19 cellular contexts compared by ENCODE assay signal in the genomic region with DNA sequence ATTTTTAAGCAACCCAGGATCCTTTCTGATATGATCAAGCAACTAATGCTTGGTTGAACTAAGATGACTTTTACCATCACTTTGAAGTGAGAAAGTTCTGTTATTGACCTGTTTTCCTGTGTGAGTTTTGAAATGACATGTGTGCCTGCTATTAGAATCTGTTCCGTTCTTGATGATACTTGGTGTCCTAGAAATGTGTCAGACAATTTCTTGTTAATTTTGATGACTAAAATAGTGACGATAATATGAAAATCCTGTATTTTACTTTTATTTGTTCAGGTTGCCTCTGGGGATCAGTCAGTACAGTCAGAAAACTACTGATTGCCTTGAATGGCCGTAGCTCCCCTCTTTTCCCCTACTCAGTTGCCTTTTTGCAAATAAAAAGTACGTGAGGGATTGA.
A peak's percentile ranks its signal among the peaks of the same experiment; 100 is the strongest.
DNase-seq lines count a peak whose midpoint lies in the region; ATAC-seq lines count a peak whose summit lies in the region.
"Had no signal": no experiment of that assay in that cellular context is flagged by ENCODE, and none has a peak within 500 bp of the region (broad histone marks: within the 10 kb centered on the region; RNA-seq: fewer than 3 reads in every experiment).

No MANE protein-coding gene starts in this region.

- H3K4me3 Mint-ChIP-seq in activated naive CD8-positive, alpha-beta T cell treated with anti-CD3 and anti-CD28 coated beads, Interleukin-2, amount 50 U/mL, for 24 hours: no peak overlapping the region
- no peak overlapping the region for H3K4me3 Mint-ChIP-seq in activated naive CD8-positive, alpha-beta T cell treated with anti-CD3 and anti-CD28 coated beads for 36 hours
- H3K4me3 Mint-ChIP-seq in stimulated activated naive B cell treated with anti-CD40 and anti-IgM and Interleukin-4, amounts not matched to agents 10 μg/mL and 1 μg/mL and 100 μg/mL, for 72 hours: no peak overlapping the region
- H3K4me3 Mint-ChIP-seq: CD4-positive, CD25-positive, alpha-beta regulatory T cell had no signal

- no peak overlapping the region for H3K18ac ChIP-seq in neuronal stem cell (ENCODE audit: low read length)

- no peak overlapping the region for H3K9ac ChIP-seq in neuronal stem cell (ENCODE audit: low read depth, low read length, poor library complexity)

- H2BK15ac ChIP-seq in neuronal stem cell (ENCODE audit: low read length): no peak overlapping the region

- H2BK120ac ChIP-seq in neuronal stem cell (ENCODE audit: low read depth, low read length): no peak overlapping the region

- 35 to 44% methylated on average over 4 of the region's 4 CpGs for WGBS in aorta, 2 donors
- no CpG with 5 or more reads among the region's 4 CpGs for WGBS in neuronal stem cell (ENCODE audit: extremely low coverage in 2 of 2, insufficient read length in 2 of 2, insufficient replicate concordance in 1 of 2), 2 donors

- H3K27me3 ChIP-seq in aorta (ENCODE audit: control insufficient read depth in 1 of 2, insufficient read depth in 2 of 2, low read length in 1 of 2) (no peaks in the 10 kb centered on the region), neuronal stem cell (ENCODE audit: control insufficient read depth in 3 of 3, insufficient read depth in 3 of 3, low read depth in 1 of 3, low read length in 3 of 3) (no peaks in the 10 kb centered on the region)
- H3K27me3 ChIP-seq: SJCRH30 had no signal

- H3K36me3 Mint-ChIP-seq in activated naive CD8-positive, alpha-beta T cell treated with anti-CD3 and anti-CD28 coated beads, Interleukin-2, amount 50 U/mL, for 24 hours (ENCODE audit: low read depth): no peaks in the 10 kb centered on the region
- H3K36me3 Mint-ChIP-seq in activated naive CD8-positive, alpha-beta T cell treated with anti-CD3 and anti-CD28 coated beads for 36 hours: no peaks in the 10 kb centered on the region
- no peaks in the 10 kb centered on the region for H3K36me3 Mint-ChIP-seq in stimulated activated naive B cell treated with anti-CD40 and anti-IgM and Interleukin-4, amounts not matched to agents 10 μg/mL and 1 μg/mL and 100 μg/mL, for 72 hours
- H3K36me3 Mint-ChIP-seq: CD4-positive, CD25-positive, alpha-beta regulatory T cell had no signal

- no peak overlapping the region for H3K14ac ChIP-seq in neuronal stem cell (ENCODE audit: low read length)

- H3K9me3 ChIP-seq in aorta (ENCODE audit: control insufficient read depth, low read length) (no peaks in the 10 kb centered on the region), neuronal stem cell (replicated peaks in 1 of 2; ENCODE audit: control insufficient read depth in 2 of 2, insufficient read depth in 1 of 2, low read depth in 1 of 2, low read length in 2 of 2) (no peaks in the 10 kb centered on the region)
- H3K9me3 ChIP-seq: HAP-1, SJCRH30 had no signal

- H4K91ac ChIP-seq in neuronal stem cell (ENCODE audit: low read depth, low read length, poor library complexity): no peak overlapping the region

- H3K4ac ChIP-seq in neuronal stem cell (ENCODE audit: low read length): no peak overlapping the region

- H3K79me1 ChIP-seq in neuronal stem cell (ENCODE audit: low read depth, low read length): no peaks in the 10 kb centered on the region

- no peak overlapping the region for H2BK5ac ChIP-seq in neuronal stem cell (ENCODE audit: low read length)

- no peak overlapping the region for H4K8ac ChIP-seq in neuronal stem cell (ENCODE audit: low read depth, low read length)

- H3K27me3 Mint-ChIP-seq in activated naive CD8-positive, alpha-beta T cell treated with anti-CD3 and anti-CD28 coated beads, Interleukin-2, amount 50 U/mL, for 24 hours: peaks cover 6% of the 10 kb centered on the region
- peaks cover 8% of the 10 kb centered on the region for H3K27me3 Mint-ChIP-seq in activated naive CD8-positive, alpha-beta T cell treated with anti-CD3 and anti-CD28 coated beads for 36 hours
- no peaks in the 10 kb centered on the region for H3K27me3 Mint-ChIP-seq in stimulated activated naive B cell treated with anti-CD40 and anti-IgM and Interleukin-4, amounts not matched to agents 10 μg/mL and 1 μg/mL and 100 μg/mL, for 72 hours
- H3K27me3 Mint-ChIP-seq: CD4-positive, CD25-positive, alpha-beta regulatory T cell had no signal

- no peaks in the 10 kb centered on the region for H3K4me1 Mint-ChIP-seq in activated naive CD8-positive, alpha-beta T cell treated with anti-CD3 and anti-CD28 coated beads, Interleukin-2, amount 50 U/mL, for 24 hours
- H3K4me1 Mint-ChIP-seq in activated naive CD8-positive, alpha-beta T cell treated with anti-CD3 and anti-CD28 coated beads for 36 hours: no peaks in the 10 kb centered on the region
- H3K4me1 Mint-ChIP-seq in stimulated activated naive B cell treated with anti-CD40 and anti-IgM and Interleukin-4, amounts not matched to agents 10 μg/mL and 1 μg/mL and 100 μg/mL, for 72 hours: no peaks in the 10 kb centered on the region
- H3K4me1 Mint-ChIP-seq: CD4-positive, CD25-positive, alpha-beta regulatory T cell had no signal

- no peak overlapping the region for H2BK12ac ChIP-seq in neuronal stem cell (ENCODE audit: low read length)

- H3K4me3 ChIP-seq in aorta (ENCODE audit: low read length in 2 of 2) (no peak overlapping the region), neuronal stem cell (ENCODE audit: low read length in 2 of 2) (no peak overlapping the region)
- H3K4me3 ChIP-seq: coronary artery, HAP-1, SJCRH30 had no signal

- H3K36me3 ChIP-seq in aorta (ENCODE audit: control insufficient read depth in 1 of 2, insufficient read depth in 2 of 2, low read length in 1 of 2): peaks cover 2 to 4% of the 10 kb centered on the region in 2 donors
- H3K36me3 ChIP-seq in neuronal stem cell (replicated peaks in 1 of 2; ENCODE audit: control insufficient read depth in 2 of 2, insufficient read depth in 2 of 2, low read length in 2 of 2): no peaks in the 10 kb centered on the region
- H3K36me3 ChIP-seq: HAP-1, SJCRH30 had no signal

- no peak for DNase-seq in activated naive CD8-positive, alpha-beta T cell treated with anti-CD3 and anti-CD28 coated beads, Interleukin-2, amount 50 U/mL, for 24 hours
- no peak for DNase-seq in activated naive CD8-positive, alpha-beta T cell treated with anti-CD3 and anti-CD28 coated beads for 36 hours
- DNase-seq in stimulated activated naive B cell treated with anti-CD40 and anti-IgM and Interleukin-4, amounts not matched to agents 10 μg/mL and 1 μg/mL and 100 μg/mL, for 72 hours: no peak
- DNase-seq in aorta: no peak
- no peak for DNase-seq in neuronal stem cell (ENCODE audit: low spot score)
- no peak for DNase-seq in NCI-H2029 treated with DMSO at 0.1 percent for 48 hours (lab: John Stamatoyannopoulos, UW)
- DNase-seq: ACHN; activated naive CD4-positive, alpha-beta T cell treated with Interleukin-2 at 50 U/mL for 16 hours; CD4-positive, CD25-positive, alpha-beta regulatory T cell; DMS79; foreskin melanocyte; KG1; NCI-H2107; NCI-H69; SJCRH30 had no signal

- no peak overlapping the region for H2AFZ ChIP-seq in neuronal stem cell (ENCODE audit: low read length)

- ATAC-seq in activated naive CD8-positive, alpha-beta T cell treated with anti-CD3 and anti-CD28 coated beads, Interleukin-2, amount 50 U/mL, for 24 hours: peak; percentile 28
- ATAC-seq in GM21529 (IDR thresholded peaks at IDR 0.05; ENCODE audit: unreplicated experiment) (peak; percentile 57), HG03432 (IDR thresholded peaks at IDR 0.05; ENCODE audit: unreplicated experiment) (peak; percentile 75), aorta (ENCODE audit: low FRiP score) (no peak)
- ATAC-seq in stimulated activated naive B cell treated with anti-CD40 and anti-IgM and Interleukin-4, amounts not matched to agents 10 μg/mL and 1 μg/mL and 100 μg/mL, for 72 hours (replicated peaks): peak; percentile 14 to 65

- no peak overlapping the region for H3K27ac ChIP-seq in aorta (ENCODE audit: low read depth in 1 of 2, low read length in 2 of 2)
- no peak overlapping the region for H3K27ac ChIP-seq in neuronal stem cell (replicated peaks; ENCODE audit: low read length)
- H3K27ac ChIP-seq: coronary artery, SJCRH30 had no signal

- intact Hi-C loops in aorta (cut with DNase I): no loop called here

- H3K27ac Mint-ChIP-seq in activated naive CD8-positive, alpha-beta T cell treated with anti-CD3 and anti-CD28 coated beads, Interleukin-2, amount 50 U/mL, for 24 hours: no peak overlapping the region
- no peak overlapping the region for H3K27ac Mint-ChIP-seq in activated naive CD8-positive, alpha-beta T cell treated with anti-CD3 and anti-CD28 coated beads for 36 hours
- no peak overlapping the region for H3K27ac Mint-ChIP-seq in stimulated activated naive B cell treated with anti-CD40 and anti-IgM and Interleukin-4, amounts not matched to agents 10 μg/mL and 1 μg/mL and 100 μg/mL, for 72 hours
- H3K27ac Mint-ChIP-seq: CD4-positive, CD25-positive, alpha-beta regulatory T cell had no signal

- no peak overlapping the region for H3K4me2 ChIP-seq in neuronal stem cell (ENCODE audit: insufficient read depth, low read length, poor library complexity, severe bottlenecking)

- H2AK5ac ChIP-seq in neuronal stem cell (ENCODE audit: low read depth, low read length): no peak overlapping the region

- H3K4me1 ChIP-seq in aorta (ENCODE audit: control insufficient read depth in 1 of 2, insufficient read depth in 2 of 2, low read length in 2 of 2) (peaks cover 2 to 3% of the 10 kb centered on the region in 2 donors), neuronal stem cell (ENCODE audit: control insufficient read depth in 2 of 2, insufficient read depth in 1 of 2, low read depth in 1 of 2, low read length in 2 of 2) (no peaks in the 10 kb centered on the region)
- H3K4me1 ChIP-seq: HAP-1, SJCRH30 had no signal

- no peaks in the 10 kb centered on the region for H3K9me3 Mint-ChIP-seq in activated naive CD8-positive, alpha-beta T cell treated with anti-CD3 and anti-CD28 coated beads, Interleukin-2, amount 50 U/mL, for 24 hours
- H3K9me3 Mint-ChIP-seq in activated naive CD8-positive, alpha-beta T cell treated with anti-CD3 and anti-CD28 coated beads for 36 hours: no peaks in the 10 kb centered on the region
- H3K9me3 Mint-ChIP-seq in stimulated activated naive B cell treated with anti-CD40 and anti-IgM and Interleukin-4, amounts not matched to agents 10 μg/mL and 1 μg/mL and 100 μg/mL, for 72 hours: peaks cover 0 to 1% of the 10 kb centered on the region in 2 donors

- no peak overlapping the region for H3K23ac ChIP-seq in neuronal stem cell (ENCODE audit: low read depth, low read length, poor library complexity)
